ENCODE assay signal across 18 cellular contexts in genomic region chr12:104721944-104722343, GRCh38.
DNase-seq lines count a peak whose midpoint lies in the region; ATAC-seq, FAIRE-seq and TF ChIP-seq lines count a peak whose summit lies in the region.
"Had no signal": no experiment of that assay in that cellular context is flagged by ENCODE, and none has a peak within 500 bp of the region (broad histone marks: within the 10 kb centered on the region; RNA-seq: fewer than 3 reads in every experiment).

No MANE protein-coding gene starts in this region.

- no peak for DNase-seq in activated naive CD4-positive, alpha-beta T cell treated with Interleukin-2 at 50 U/mL for 16 hours
- DNase-seq in GM12878 (ENCODE audit: low read depth, low spot score) (no peak), HK-2 (ENCODE audit: unreplicated experiment) (no peak)
- DNase-seq in stimulated activated naive B cell treated with anti-CD40 and anti-IgM and Interleukin-4, amounts not matched to agents 10 μg/mL and 1 μg/mL and 100 μg/mL, for 72 hours, result no peak
- DNase-seq: head of caudate nucleus; Karpas-422; NCI-H1048; NCI-H2029 treated with DMSO at 0.1 percent for 48 hours; PC-3; stimulated activated CD4-positive, alpha-beta T cell treated with anti-CD3 and anti-CD28 coated beads, Interleukin-1b, Interleukin-23, amount 100 ng/mL, for 48 hours; uterus had no signal

- CTCF ChIA-PET in HEK293 (lab: Yijun Ruan, JAX), result no interaction called here
- CTCF ChIA-PET in GM12878 (lab: Yijun Ruan, JAX), result no interaction called here

- H3K4me3 ChIP-seq in HEK293 (ENCODE audit: low read depth, low read length) (no peak overlapping the region), GM12878 (no peak overlapping the region)
- H3K4me3 ChIP-seq: SJSA1, uterus had no signal

- ATAC-seq in GM12878 (no peak), GM18511 (IDR thresholded peaks at IDR 0.05; ENCODE audit: unreplicated experiment) (no peak)
- ATAC-seq in stimulated activated naive B cell treated with anti-CD40 and anti-IgM and Interleukin-4, amounts not matched to agents 10 μg/mL and 1 μg/mL and 100 μg/mL, for 72 hours (replicated peaks), result no peak
- ATAC-seq: PC-3 had no signal

- whole genome bisulfite sequencing in GM12878 (ENCODE audit: insufficient coverage, insufficient replicate concordance, low lambda C conversion rate, missing lambda C conversion rate), result 96% methylated on average over 5 of the region's 5 CpGs

- H3K27me3 ChIP-seq in GM12878 (replicated peaks in 1 of 2; ENCODE audit: control insufficient read depth in 2 of 2, insufficient read depth in 2 of 2, low read length in 1 of 2), result no peaks in the 10 kb centered on the region
- H3K27me3 ChIP-seq: SJSA1, uterus had no signal

- no peaks in the 10 kb centered on the region for H4K20me1 ChIP-seq in GM12878 (ENCODE audit: control insufficient read depth, insufficient read depth)

- peaks cover 53% of the 10 kb centered on the region for H3K4me1 Mint-ChIP-seq in activated naive CD4-positive, alpha-beta T cell treated with anti-CD3 and anti-CD28 coated beads, Interleukin-2, amount 50 U/mL, for 24 hours
- H3K4me1 Mint-ChIP-seq in stimulated activated naive B cell treated with anti-CD40 and anti-IgM and Interleukin-4, amounts not matched to agents 10 μg/mL and 1 μg/mL and 100 μg/mL, for 72 hours, result peaks cover 59 to 80% of the 10 kb centered on the region in 2 donors

- SMC1A ChIA-PET in GM12878 (lab: Charles Lee; ENCODE audit: uncharacterized antibody, unreplicated experiment), result interaction anchor here (0.7 to 1.2 kb wide), 2 partner anchors 53 to 200 kb away, joined by 3 read pairs; no protein-coding TSS in a partner anchor

- POLR2A ChIA-PET in HEK293 (lab: Yijun Ruan, JAX), result interaction anchor here (0.6 kb wide), 1 partner anchor 435 kb away, joined by 3 read pairs; no protein-coding TSS in a partner anchor
- POLR2A ChIA-PET in GM12878 (lab: Charles Lee), result no interaction called here

- no peak overlapping the region for H2AFZ ChIP-seq in GM12878 (ENCODE audit: control insufficient read depth, low read depth, low read length)
- H2AFZ ChIP-seq: parathyroid adenoma had no signal

- peaks cover 10% of the 10 kb centered on the region for H3K4me1 ChIP-seq in HEK293 (ENCODE audit: control insufficient read depth, insufficient read depth, low read length)
- H3K4me1 ChIP-seq in GM12878 (ENCODE audit: control insufficient read depth, insufficient read depth, low read length), result peaks cover 35% of the 10 kb centered on the region
- H3K4me1 ChIP-seq: parathyroid adenoma, SJSA1, uterus had no signal

- H3K4me3 Mint-ChIP-seq in activated naive CD4-positive, alpha-beta T cell treated with anti-CD3 and anti-CD28 coated beads, Interleukin-2, amount 50 U/mL, for 24 hours, result peak overlapping the region; percentile 91
- H3K4me3 Mint-ChIP-seq in stimulated activated naive B cell treated with anti-CD40 and anti-IgM and Interleukin-4, amounts not matched to agents 10 μg/mL and 1 μg/mL and 100 μg/mL, for 72 hours, result no peak overlapping the region

- TF ChIP-seq POLR2A in GM12878 (IDR thresholded peaks at IDR 0.05; ENCODE audit: low read depth, low read length), result no peak

- no peak for FAIRE-seq in GM12878 (lab: Jason Lieb, UNC)
- FAIRE-seq: astrocyte, endometrium had no signal

- intact Hi-C loops in GM12878 (cut with micrococcal nuclease; ENCODE audit: unreplicated experiment), result loop anchor here (5.0 kb wide), 1 partner anchor 70 kb away; no protein-coding TSS in a partner anchor

- no peak overlapping the region for H3K27ac Mint-ChIP-seq in activated naive CD4-positive, alpha-beta T cell treated with anti-CD3 and anti-CD28 coated beads, Interleukin-2, amount 50 U/mL, for 24 hours
- H3K27ac Mint-ChIP-seq in stimulated activated naive B cell treated with anti-CD40 and anti-IgM and Interleukin-4, amounts not matched to agents 10 μg/mL and 1 μg/mL and 100 μg/mL, for 72 hours, result peak overlapping the region; percentile 93

- H3K27me3 Mint-ChIP-seq in activated naive CD4-positive, alpha-beta T cell treated with anti-CD3 and anti-CD28 coated beads, Interleukin-2, amount 50 U/mL, for 24 hours, result no peaks in the 10 kb centered on the region
- no peaks in the 10 kb centered on the region for H3K27me3 Mint-ChIP-seq in stimulated activated naive B cell treated with anti-CD40 and anti-IgM and Interleukin-4, amounts not matched to agents 10 μg/mL and 1 μg/mL and 100 μg/mL, for 72 hours

- H3K36me3 Mint-ChIP-seq in activated naive CD4-positive, alpha-beta T cell treated with anti-CD3 and anti-CD28 coated beads, Interleukin-2, amount 50 U/mL, for 24 hours, result no peaks in the 10 kb centered on the region
- peaks cover 23 to 38% of the 10 kb centered on the region in 2 donors for H3K36me3 Mint-ChIP-seq in stimulated activated naive B cell treated with anti-CD40 and anti-IgM and Interleukin-4, amounts not matched to agents 10 μg/mL and 1 μg/mL and 100 μg/mL, for 72 hours

- H3K9ac ChIP-seq in GM12878 (ENCODE audit: control insufficient read depth, insufficient read depth, low read length), result no peak overlapping the region
- H3K9ac ChIP-seq: parathyroid adenoma had no signal

- no peaks in the 10 kb centered on the region for H3K9me3 Mint-ChIP-seq in activated naive CD4-positive, alpha-beta T cell treated with anti-CD3 and anti-CD28 coated beads, Interleukin-2, amount 50 U/mL, for 24 hours
- no peaks in the 10 kb centered on the region for H3K9me3 Mint-ChIP-seq in stimulated activated naive B cell treated with anti-CD40 and anti-IgM and Interleukin-4, amounts not matched to agents 10 μg/mL and 1 μg/mL and 100 μg/mL, for 72 hours

- H3K9me3 ChIP-seq in HEK293 (ENCODE audit: control insufficient read depth, insufficient read depth, low read depth, low read length) (no peaks in the 10 kb centered on the region), GM12878 (replicated peaks; ENCODE audit: control insufficient read depth, insufficient read depth, low read length) (no peaks in the 10 kb centered on the region)
- H3K9me3 ChIP-seq: SJSA1, uterus had no signal

- peaks cover 14% of the 10 kb centered on the region for H3K79me2 ChIP-seq in GM12878 (ENCODE audit: control insufficient read depth, insufficient read depth, low read length)
- H3K79me2 ChIP-seq: parathyroid adenoma had no signal

- RAD21 ChIA-PET in GM12878 (lab: Charles Lee; ENCODE audit: unreplicated experiment), result no interaction called here

- TF ChIP-seq RAD21 in GM12878 (IDR thresholded peaks at IDR 0.05; ENCODE audit: insufficient read depth, low read depth, low read length), result no peak

- H3K27ac ChIP-seq in HEK293 (ENCODE audit: extremely low read depth, low read depth, low read length) (no peak overlapping the region), GM12878 (ENCODE audit: control insufficient read depth, insufficient read depth) (0 out of 2 replicates have a peak overlapping the region, but pooled peaks have one; percentile 62)
- H3K27ac ChIP-seq: parathyroid adenoma, SJSA1, uterus had no signal

- in situ Hi-C loops in GM12878 (cut with MboI), result no loop called here

- no peak for TF ChIP-seq CTCF in HEK293 (tag by site-specific recombination; IDR thresholded peaks at IDR 0.05)
- TF ChIP-seq CTCF in GM12878 (IDR thresholded peaks at IDR 0.05 in 2 of 3, conservative IDR thresholded peaks at IDR 0.05 in 1 of 3; ENCODE audit: control insufficient read depth in 2 of 3, extremely low read depth in 1 of 3, insufficient read depth in 1 of 3, low read depth in 3 of 3, low read length in 3 of 3), result no peak

- no TSS peak for BruUV-seq in GM12878 (replicated peaks; lab: Mats Ljungman, UMichigan)

- no peak overlapping the region; the same call in 1 of the 2 replicates for H3K4me2 ChIP-seq in GM12878 (ENCODE audit: control insufficient read depth, insufficient read depth)

- TF ChIP-seq EP300 in GM12878 (IDR thresholded peaks at IDR 0.05; ENCODE audit: borderline replicate concordance in 1 of 2, control insufficient read depth in 1 of 2, low read depth in 2 of 2, low read length in 2 of 2), result no peak

- H3K36me3 ChIP-seq in HEK293 (ENCODE audit: control insufficient read depth in 2 of 2, insufficient read depth in 1 of 2, low read length in 2 of 2), result no peaks in the 10 kb centered on the region
- no peaks in the 10 kb centered on the region; a peak in 1 of 4 replicates for H3K36me3 ChIP-seq in GM12878 (ENCODE audit: control insufficient read depth in 2 of 2, insufficient read depth in 2 of 2, low read length in 1 of 2)
- H3K36me3 ChIP-seq: SJSA1, uterus had no signal

TF ChIP-seq in HEK293, 187 proteins besides CTCF, POLR2A, EP300 and RAD21 (continues in another document):
- TF ChIP-seq GLIS2 (tag by site-specific recombination; IDR thresholded peaks at IDR 0.05), result no peak
- TF ChIP-seq ZNF830 (tag by site-specific recombination; IDR thresholded peaks at IDR 0.05; ENCODE audit: low read depth), result no peak
- TF ChIP-seq ZSCAN4 (tag by site-specific recombination; IDR thresholded peaks at IDR 0.05), result peak; percentile 67; the same call in 1 of the 2 replicates
- peak; percentile 59; the same call in 1 of the 2 replicates for TF ChIP-seq ZNF394 (tag by site-specific recombination; IDR thresholded peaks at IDR 0.05; ENCODE audit: borderline replicate concordance)
- TF ChIP-seq ZFP3 (tag by site-specific recombination; IDR thresholded peaks at IDR 0.05; ENCODE audit: low read depth), result no peak

TF ChIP-seq in GM12878, 131 proteins besides CTCF, POLR2A, EP300 and RAD21 (continues in another document):
- TF ChIP-seq SUZ12 (IDR thresholded peaks at IDR 0.05; ENCODE audit: unreplicated experiment), result no peak
- TF ChIP-seq WRNIP1 (IDR thresholded peaks at IDR 0.05; ENCODE audit: borderline replicate concordance, low read depth, low read length), result no peak
- no peak for TF ChIP-seq SMARCA5 (IDR thresholded peaks at IDR 0.05)
- no peak for TF ChIP-seq MEF2A (IDR thresholded peaks at IDR 0.05; ENCODE audit: insufficient read depth, low read depth, low read length)
- no peak for TF ChIP-seq NFIC (IDR thresholded peaks at IDR 0.05; ENCODE audit: low read depth, low read length)
- no peak for TF ChIP-seq ZNF622 (IDR thresholded peaks at IDR 0.05)
- no peak for TF ChIP-seq IKZF2 (IDR thresholded peaks at IDR 0.05)
- TF ChIP-seq RBBP5 (conservative IDR thresholded peaks at IDR 0.05), result no peak
